In genomic region chr6:26335631-26336323, GRCh38 we compare ENCODE assay signal across 17 cellular contexts. TPM values are rescaled to one million over a fixed set of nuclear protein-coding genes. Genes with fewer than 3 reads are reported as not detected.
DNase-seq lines count a peak whose midpoint lies in the region; ATAC-seq lines count a peak whose summit lies in the region.
"Had no signal": no experiment of that assay in that cellular context is flagged by ENCODE, and none has a peak within 500 bp of the region (broad histone marks: within the 10 kb centered on the region; RNA-seq: fewer than 3 reads in every experiment).

No MANE protein-coding gene starts in this region.

- DNase-seq in activated CD4-positive, alpha-beta T cell treated with anti-CD3 and anti-CD28 coated beads, Interleukin-2, amount 10 ng/mL, durations not matched to agents 24 days and 14 days, result peak; percentile 67
- DNase-seq in activated CD4-positive, alpha-beta T cell treated with anti-CD3 and anti-CD28 coated beads for 1 hour, result no peak
- DNase-seq in HT1080 (ENCODE audit: low read depth) (peak; percentile 49), naive B cell (no peak), HuH-7.5 (ENCODE audit: low spot score) (no peak)
- no peak for DNase-seq in T-helper 2 cell treated with Interferon-gamma antibody and Interleukin-4, amounts not matched to agents 5 μg/mL and 100 μg/mL, for 36 hours (ENCODE audit: low spot score)
- DNase-seq: activated CD4-positive, CD25-positive, alpha-beta regulatory T cell treated with anti-CD3 and anti-CD28 coated beads, Interleukin-2, amount 50 U/mL, for 72 hours; DMS153; foreskin melanocyte; NCI-H1930; NCI-H446 treated with DMSO at 0.1 percent for 48 hours; stimulated activated CD4-positive, alpha-beta T cell treated with anti-CD3 and anti-CD28 coated beads, Interleukin-12 subunit alpha, Interleukin-12 subunit beta, amount 100 ng/mL, for 4 hours; thyroid gland had no signal

- peak overlapping the region; percentile 50 for H3K27ac Mint-ChIP-seq in activated CD4-positive, alpha-beta T cell treated with anti-CD3 and anti-CD28 coated beads, Interleukin-2, amount 10 ng/mL, durations not matched to agents 24 days and 14 days
- peak overlapping the region; percentile 67 for H3K27ac Mint-ChIP-seq in T-helper 2 cell treated with Interferon-gamma antibody and Interleukin-4, amounts not matched to agents 5 μg/mL and 100 μg/mL, for 36 hours
- H3K27ac Mint-ChIP-seq in naive B cell, result no peak overlapping the region
- H3K27ac Mint-ChIP-seq: activated naive CD8-positive, alpha-beta T cell; dendritic cell treated with granulocyte-macrophage colony-stimulating factor and Interleukin-4, amounts not matched to agents 40 ng/mL and 50 ng/mL, for 4 days had no signal

- peak overlapping the region; percentile 18 for H3K4me3 Mint-ChIP-seq in activated CD4-positive, alpha-beta T cell treated with anti-CD3 and anti-CD28 coated beads, Interleukin-2, amount 10 ng/mL, durations not matched to agents 24 days and 14 days
- peak overlapping the region; percentile 68 for H3K4me3 Mint-ChIP-seq in T-helper 2 cell treated with Interferon-gamma antibody and Interleukin-4, amounts not matched to agents 5 μg/mL and 100 μg/mL, for 36 hours
- peak overlapping the region in 5 of 8 donors; percentile 22 to 58 (median 41) for H3K4me3 Mint-ChIP-seq in naive B cell
- H3K4me3 Mint-ChIP-seq: activated naive CD8-positive, alpha-beta T cell; dendritic cell treated with granulocyte-macrophage colony-stimulating factor and Interleukin-4, amounts not matched to agents 40 ng/mL and 50 ng/mL, for 4 days had no signal

- peaks cover 35% of the 10 kb centered on the region for H3K4me1 Mint-ChIP-seq in activated CD4-positive, alpha-beta T cell treated with anti-CD3 and anti-CD28 coated beads, Interleukin-2, amount 10 ng/mL, durations not matched to agents 24 days and 14 days
- peaks cover 36% of the 10 kb centered on the region for H3K4me1 Mint-ChIP-seq in T-helper 2 cell treated with Interferon-gamma antibody and Interleukin-4, amounts not matched to agents 5 μg/mL and 100 μg/mL, for 36 hours (ENCODE audit: low read depth)
- H3K4me1 Mint-ChIP-seq in naive B cell, result peaks cover 29 to 34% (median 32%) of the 10 kb centered on the region in 3 donors

- H3K9me3 Mint-ChIP-seq in activated CD4-positive, alpha-beta T cell treated with anti-CD3 and anti-CD28 coated beads, Interleukin-2, amount 10 ng/mL, durations not matched to agents 24 days and 14 days, result no peaks in the 10 kb centered on the region
- H3K9me3 Mint-ChIP-seq in T-helper 2 cell treated with Interferon-gamma antibody and Interleukin-4, amounts not matched to agents 5 μg/mL and 100 μg/mL, for 36 hours, result no peaks in the 10 kb centered on the region
- peaks cover 0 to 14% (median 5%) of the 10 kb centered on the region in 7 donors for H3K9me3 Mint-ChIP-seq in naive B cell
- H3K9me3 Mint-ChIP-seq: dendritic cell treated with granulocyte-macrophage colony-stimulating factor and Interleukin-4, amounts not matched to agents 40 ng/mL and 50 ng/mL, for 4 days had no signal

- intact Hi-C loops in activated CD4-positive, alpha-beta T cell treated with anti-CD3 and anti-CD28 coated beads, Interleukin-2, amount 10 ng/mL, durations not matched to agents 24 days and 14 days (cut with micrococcal nuclease), result no loop called here

- no peaks in the 10 kb centered on the region for H3K36me3 Mint-ChIP-seq in activated CD4-positive, alpha-beta T cell treated with anti-CD3 and anti-CD28 coated beads, Interleukin-2, amount 10 ng/mL, durations not matched to agents 24 days and 14 days (ENCODE audit: low read depth)
- no peaks in the 10 kb centered on the region for H3K36me3 Mint-ChIP-seq in T-helper 2 cell treated with Interferon-gamma antibody and Interleukin-4, amounts not matched to agents 5 μg/mL and 100 μg/mL, for 36 hours (ENCODE audit: low read depth)
- H3K36me3 Mint-ChIP-seq in naive B cell, result peaks cover 0 to 3% of the 10 kb centered on the region in 2 donors
- H3K36me3 Mint-ChIP-seq: activated naive CD8-positive, alpha-beta T cell had no signal

- ATAC-seq in naive B cell (ENCODE audit: low read depth in 2 of 2), result no peak
- ATAC-seq in HG02938 (IDR thresholded peaks at IDR 0.05; ENCODE audit: unreplicated experiment), result no peak
- no peak for ATAC-seq in HG02763 (IDR thresholded peaks at IDR 0.05; ENCODE audit: unreplicated experiment)

- H3K27me3 Mint-ChIP-seq in activated CD4-positive, alpha-beta T cell treated with anti-CD3 and anti-CD28 coated beads, Interleukin-2, amount 10 ng/mL, durations not matched to agents 24 days and 14 days, result peaks cover 11% of the 10 kb centered on the region
- peaks cover 7% of the 10 kb centered on the region for H3K27me3 Mint-ChIP-seq in T-helper 2 cell treated with Interferon-gamma antibody and Interleukin-4, amounts not matched to agents 5 μg/mL and 100 μg/mL, for 36 hours (ENCODE audit: low read depth)
- H3K27me3 Mint-ChIP-seq in naive B cell, result peaks cover 43 to 63% (median 44%) of the 10 kb centered on the region in 3 donors
- H3K27me3 Mint-ChIP-seq: activated naive CD8-positive, alpha-beta T cell had no signal

RNA-seq across cellular contexts. Expression of gene BTN3A2, which starts 29.2 kb away (rescaled TPM):
- 48.0 and 50.8 TPM in 2 replicates for total RNA-seq in activated CD4-positive, alpha-beta T cell treated with anti-CD3 and anti-CD28 coated beads, Interleukin-2, amount 10 ng/mL, durations not matched to agents 24 days and 14 days
- 14.8 and 16.1 TPM in 2 replicates for total RNA-seq in HT1080 (2014; rRNA removed; shearing (Covaris generic))
- 21.6 and 28.0 TPM in 2 replicates for polyA plus RNA-seq in HT1080 (2015; cell fraction: cytosol; rRNA removed)
- 28.0 and 32.3 TPM in 2 replicates for polyA plus RNA-seq in HT1080 (2015; cell fraction: nucleus; rRNA removed)
- polyA plus RNA-seq in naive B cell (ENCODE audit: low read depth in 6 of 6), result 100 to 1,000 TPM in 1 of 6 donors, 10 to 100 TPM in 5; 26.7 to 112 (median 51.7) TPM

RNA-seq across cellular contexts. Expression of gene BTN2A2, which starts 47.1 kb away (rescaled TPM):
- total RNA-seq in activated CD4-positive, alpha-beta T cell treated with anti-CD3 and anti-CD28 coated beads, Interleukin-2, amount 10 ng/mL, durations not matched to agents 24 days and 14 days, result 23.8 and 25.0 TPM in 2 replicates
- 3.0 and 5.6 TPM in 2 replicates for total RNA-seq in HT1080 (2014; rRNA removed; shearing (Covaris generic))
- polyA plus RNA-seq in HT1080 (2015; cell fraction: cytosol; rRNA removed), result 4.0 and 4.5 TPM in 2 replicates
- polyA plus RNA-seq in HT1080 (2015; cell fraction: nucleus; rRNA removed), result 15.0 and 18.1 TPM in 2 replicates
- polyA plus RNA-seq in naive B cell (ENCODE audit: low read depth in 6 of 6), result 10 to 100 TPM; 37.9 to 63.8 (median 45.1) TPM

Comparison
In these comparisons a context has a peak if more than half of its experiments do, and no peak if none do; other contexts are left out.
1. DNase-seq: peak in activated CD4-positive, alpha-beta T cell treated with anti-CD3 and anti-CD28 coated beads, Interleukin-2, amount 10 ng/mL, durations not matched to agents 24 days and 14 days (single experiment) and HT1080 (single experiment); none in activated CD4-positive, alpha-beta T cell treated with anti-CD3 and anti-CD28 coated beads for 1 hour (single experiment), T-helper 2 cell treated with Interferon-gamma antibody and Interleukin-4, amounts not matched to agents 5 μg/mL and 100 μg/mL, for 36 hours (single experiment), naive B cell (single experiment) and HuH-7.5 (single experiment).
2. H3K27ac Mint-ChIP-seq: peak in activated CD4-positive, alpha-beta T cell treated with anti-CD3 and anti-CD28 coated beads, Interleukin-2, amount 10 ng/mL, durations not matched to agents 24 days and 14 days (single experiment) and T-helper 2 cell treated with Interferon-gamma antibody and Interleukin-4, amounts not matched to agents 5 μg/mL and 100 μg/mL, for 36 hours (single experiment); none in naive B cell (0 of 6).
3. H3K4me3 Mint-ChIP-seq: peak in every context shown above with its lines; median percentile 68 in T-helper 2 cell treated with Interferon-gamma antibody and Interleukin-4, amounts not matched to agents 5 μg/mL and 100 μg/mL, for 36 hours; 41 in naive B cell; 18 in activated CD4-positive, alpha-beta T cell treated with anti-CD3 and anti-CD28 coated beads, Interleukin-2, amount 10 ng/mL, durations not matched to agents 24 days and 14 days.